ENCODE assay signal across 2 cellular contexts in the genomic region with DNA sequence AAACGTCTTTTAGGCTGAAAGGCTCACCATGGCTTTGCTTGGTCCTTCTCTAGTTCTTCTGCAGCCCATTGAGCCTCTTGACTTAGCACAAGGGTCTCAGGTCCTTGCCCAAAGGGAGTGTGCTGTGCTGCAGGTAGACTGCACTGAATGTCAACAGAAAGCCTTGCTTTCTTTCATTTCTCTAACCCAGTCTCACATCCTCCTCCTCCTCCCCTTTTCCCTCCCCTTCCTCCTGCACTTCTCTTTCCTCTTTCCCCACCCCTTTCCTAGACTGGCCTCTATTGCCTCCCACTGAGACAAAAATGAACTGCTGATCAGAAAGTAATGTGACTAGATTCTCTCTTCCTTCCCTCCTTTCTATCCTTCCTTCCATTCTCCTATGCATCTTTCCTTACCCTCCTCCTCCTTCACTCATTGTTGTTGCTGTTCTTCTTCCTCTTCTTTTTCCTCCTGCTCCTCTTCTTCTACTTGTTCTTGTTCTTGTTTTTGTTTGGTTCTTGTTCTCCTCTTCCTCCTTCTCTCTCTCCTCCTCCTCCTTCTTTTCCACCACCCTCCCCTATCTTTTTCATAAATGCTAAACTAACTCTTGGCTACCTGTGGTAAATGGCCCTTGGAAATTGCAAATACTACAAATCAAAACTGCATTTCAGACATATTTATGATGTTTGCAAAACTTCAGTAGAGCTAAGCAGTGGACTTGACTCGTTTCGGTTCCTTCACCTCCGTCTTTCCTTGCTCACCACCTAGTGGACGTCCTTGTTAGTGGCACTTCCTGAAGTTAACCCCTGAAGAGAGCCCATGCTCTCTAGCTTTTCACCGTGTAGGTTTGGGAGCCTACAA.
A peak's percentile ranks its signal among the peaks of the same experiment; 100 is the strongest.
TF ChIP-seq lines count a peak whose summit lies in the region.

A gene (minus strand): TSS at position 152 of the 840 bp plus-strand sequence. CDS start 122 bp downstream, at position 30.

TF ChIP-seq in HCT116, 20 proteins besides CTCF, POLR2A, EP300 and RAD21 (continued from another document):
- TF ChIP-seq, protein P1, sequence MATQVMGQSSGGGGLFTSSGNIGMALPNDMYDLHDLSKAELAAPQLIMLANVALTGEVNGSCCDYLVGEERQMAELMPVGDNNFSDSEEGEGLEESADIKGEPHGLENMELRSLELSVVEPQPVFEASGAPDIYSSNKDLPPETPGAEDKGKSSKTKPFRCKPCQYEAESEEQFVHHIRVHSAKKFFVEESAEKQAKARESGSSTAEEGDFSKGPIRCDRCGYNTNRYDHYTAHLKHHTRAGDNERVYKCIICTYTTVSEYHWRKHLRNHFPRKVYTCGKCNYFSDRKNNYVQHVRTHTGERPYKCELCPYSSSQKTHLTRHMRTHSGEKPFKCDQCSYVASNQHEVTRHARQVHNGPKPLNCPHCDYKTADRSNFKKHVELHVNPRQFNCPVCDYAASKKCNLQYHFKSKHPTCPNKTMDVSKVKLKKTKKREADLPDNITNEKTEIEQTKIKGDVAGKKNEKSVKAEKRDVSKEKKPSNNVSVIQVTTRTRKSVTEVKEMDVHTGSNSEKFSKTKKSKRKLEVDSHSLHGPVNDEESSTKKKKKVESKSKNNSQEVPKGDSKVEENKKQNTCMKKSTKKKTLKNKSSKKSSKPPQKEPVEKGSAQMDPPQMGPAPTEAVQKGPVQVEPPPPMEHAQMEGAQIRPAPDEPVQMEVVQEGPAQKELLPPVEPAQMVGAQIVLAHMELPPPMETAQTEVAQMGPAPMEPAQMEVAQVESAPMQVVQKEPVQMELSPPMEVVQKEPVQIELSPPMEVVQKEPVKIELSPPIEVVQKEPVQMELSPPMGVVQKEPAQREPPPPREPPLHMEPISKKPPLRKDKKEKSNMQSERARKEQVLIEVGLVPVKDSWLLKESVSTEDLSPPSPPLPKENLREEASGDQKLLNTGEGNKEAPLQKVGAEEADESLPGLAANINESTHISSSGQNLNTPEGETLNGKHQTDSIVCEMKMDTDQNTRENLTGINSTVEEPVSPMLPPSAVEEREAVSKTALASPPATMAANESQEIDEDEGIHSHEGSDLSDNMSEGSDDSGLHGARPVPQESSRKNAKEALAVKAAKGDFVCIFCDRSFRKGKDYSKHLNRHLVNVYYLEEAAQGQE (IDR thresholded peaks at IDR 0.05; ENCODE audit: low read depth) = no peak
- TF ChIP-seq EZH2phosphoT487 (IDR thresholded peaks at IDR 0.05; ENCODE audit: borderline replicate concordance) (no peak), TCF7L2 (IDR thresholded peaks at IDR 0.05; ENCODE audit: borderline replicate concordance, extremely low read depth, insufficient read depth, insufficient read length) (no peak), SRF (IDR thresholded peaks at IDR 0.05; ENCODE audit: low read depth) (no peak)
- TF ChIP-seq, protein P2, sequence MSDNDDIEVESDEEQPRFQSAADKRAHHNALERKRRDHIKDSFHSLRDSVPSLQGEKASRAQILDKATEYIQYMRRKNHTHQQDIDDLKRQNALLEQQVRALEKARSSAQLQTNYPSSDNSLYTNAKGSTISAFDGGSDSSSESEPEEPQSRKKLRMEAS (IDR thresholded peaks at IDR 0.05) = peak; percentile 40; the same call in 1 of the 2 replicates

TF ChIP-seq in SK-N-SH, 30 proteins besides CTCF, POLR2A, EP300 and RAD21 (continued from another document):
- TF ChIP-seq, protein P3, sequence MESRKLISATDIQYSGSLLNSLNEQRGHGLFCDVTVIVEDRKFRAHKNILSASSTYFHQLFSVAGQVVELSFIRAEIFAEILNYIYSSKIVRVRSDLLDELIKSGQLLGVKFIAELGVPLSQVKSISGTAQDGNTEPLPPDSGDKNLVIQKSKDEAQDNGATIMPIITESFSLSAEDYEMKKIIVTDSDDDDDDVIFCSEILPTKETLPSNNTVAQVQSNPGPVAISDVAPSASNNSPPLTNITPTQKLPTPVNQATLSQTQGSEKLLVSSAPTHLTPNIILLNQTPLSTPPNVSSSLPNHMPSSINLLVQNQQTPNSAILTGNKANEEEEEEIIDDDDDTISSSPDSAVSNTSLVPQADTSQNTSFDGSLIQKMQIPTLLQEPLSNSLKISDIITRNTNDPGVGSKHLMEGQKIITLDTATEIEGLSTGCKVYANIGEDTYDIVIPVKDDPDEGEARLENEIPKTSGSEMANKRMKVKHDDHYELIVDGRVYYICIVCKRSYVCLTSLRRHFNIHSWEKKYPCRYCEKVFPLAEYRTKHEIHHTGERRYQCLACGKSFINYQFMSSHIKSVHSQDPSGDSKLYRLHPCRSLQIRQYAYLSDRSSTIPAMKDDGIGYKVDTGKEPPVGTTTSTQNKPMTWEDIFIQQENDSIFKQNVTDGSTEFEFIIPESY (IDR thresholded peaks at IDR 0.05; ENCODE audit: borderline replicate concordance, low read depth) = no peak
- TF ChIP-seq YY1 (IDR thresholded peaks at IDR 0.05; ENCODE audit: low read depth) = no peak
- TF ChIP-seq ELF1 (IDR thresholded peaks at IDR 0.05) = peak; percentile 69
- no peak for TF ChIP-seq SIN3A (IDR thresholded peaks at IDR 0.05; ENCODE audit: borderline replicate concordance, low read depth, low read length)
- TF ChIP-seq, protein P1 (IDR thresholded peaks at IDR 0.05; ENCODE audit: low read depth, low read length) = no peak
- TF ChIP-seq SMC3 (IDR thresholded peaks at IDR 0.05; ENCODE audit: low read depth, low read length) = peak; percentile 65
- no peak for TF ChIP-seq NRF1 (IDR thresholded peaks at IDR 0.05; ENCODE audit: low read depth, low read length)
- TF ChIP-seq, protein P4, sequence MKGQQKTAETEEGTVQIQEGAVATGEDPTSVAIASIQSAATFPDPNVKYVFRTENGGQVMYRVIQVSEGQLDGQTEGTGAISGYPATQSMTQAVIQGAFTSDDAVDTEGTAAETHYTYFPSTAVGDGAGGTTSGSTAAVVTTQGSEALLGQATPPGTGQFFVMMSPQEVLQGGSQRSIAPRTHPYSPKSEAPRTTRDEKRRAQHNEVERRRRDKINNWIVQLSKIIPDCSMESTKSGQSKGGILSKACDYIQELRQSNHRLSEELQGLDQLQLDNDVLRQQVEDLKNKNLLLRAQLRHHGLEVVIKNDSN (IDR thresholded peaks at IDR 0.05; ENCODE audit: borderline replicate concordance, low read depth) = no peak
- TF ChIP-seq TAF1 (IDR thresholded peaks at IDR 0.05; ENCODE audit: borderline replicate concordance, low read depth, low read length) = no peak
- no peak for TF ChIP-seq TCF12 (IDR thresholded peaks at IDR 0.05)
- TF ChIP-seq RFX5 (IDR thresholded peaks at IDR 0.05; ENCODE audit: low read length) = no peak
